In genomic region chr14:30849354-30849753, GRCh38 we compare ENCODE assay signal across 10 cellular contexts.
DNase-seq lines count a peak whose midpoint lies in the region; ATAC-seq and TF ChIP-seq lines count a peak whose summit lies in the region.
"Had no signal": no experiment of that assay in that cellular context is flagged by ENCODE, and none has a peak within 500 bp of the region (broad histone marks: within the 10 kb centered on the region; RNA-seq: fewer than 3 reads in every experiment).

No MANE protein-coding gene starts in this region.

- TF ChIP-seq CTCF in GM13977 (IDR thresholded peaks at IDR 0.05; ENCODE audit: extremely low read depth, insufficient read depth, missing control alignments) (no peak), GM20000 (IDR thresholded peaks at IDR 0.05; ENCODE audit: extremely low read depth, missing control alignments) (no peak), NB4 (IDR thresholded peaks at IDR 0.05; ENCODE audit: low read depth, low read length) (no peak)

- peak; percentile 91 for ATAC-seq in HG03039 (IDR thresholded peaks at IDR 0.05; ENCODE audit: unreplicated experiment)

- TF ChIP-seq POLR2A in NB4 (IDR thresholded peaks at IDR 0.05; ENCODE audit: extremely low read depth, insufficient read length): no peak

- in situ Hi-C loops in GM13977 (cut with MboI; ENCODE audit: low pct_unique_long_range_greater_than_20kb, low sequenced_read_pairs, unreplicated experiment): no loop called here

- peak overlapping the region; percentile 0 for H3K4me3 ChIP-seq in NB4 (ENCODE audit: low read depth, low read length)
- H3K4me3 ChIP-seq: dorsolateral prefrontal cortex had no signal

- DNase-seq in GM13977 (ENCODE audit: low spot score) (peak; percentile 34), GM20000 (ENCODE audit: low spot score) (peak; percentile 55), NB4 (ENCODE audit: low read depth) (peak; percentile 61), RPMI8226 (no peak), EL (no peak), HuH-7.5 (ENCODE audit: low spot score) (no peak), T-helper 1 cell (no peak)
- DNase-seq: dorsolateral prefrontal cortex, naive B cell had no signal

Comparison
In these comparisons a context has a peak if more than half of its experiments do, and no peak if none do; other contexts are left out.
1. DNase-seq: peak in GM13977 (single experiment), GM20000 (single experiment) and NB4 (single experiment); none in RPMI8226 (single experiment), EL (single experiment), HuH-7.5 (single experiment) and T-helper 1 cell (0 of 5).